ENCODE assay signal across 17 cellular contexts in genomic region chr2:32363588-32363987, GRCh38. TPM values are rescaled to one million over a fixed set of nuclear protein-coding genes. Genes with fewer than 3 reads are reported as not detected.
DNase-seq lines count a peak whose midpoint lies in the region; ATAC-seq and TF ChIP-seq lines count a peak whose summit lies in the region.
"Had no signal": no experiment of that assay in that cellular context is flagged by ENCODE, and none has a peak within 500 bp of the region (broad histone marks: within the 10 kb centered on the region; RNA-seq: fewer than 3 reads in every experiment).

No MANE protein-coding gene starts in this region.

- H3K27me3 Mint-ChIP-seq in activated T-cell treated with anti-CD3 and anti-CD28 coated beads, Interleukin-2, amount 50 U/mL, for 72 hours (ENCODE audit: low read depth), result no peaks in the 10 kb centered on the region
- no peaks in the 10 kb centered on the region for H3K27me3 Mint-ChIP-seq in osteocyte (ENCODE audit: unreplicated experiment)
- H3K27me3 Mint-ChIP-seq: activated CD8-positive, alpha-beta memory T cell treated with anti-CD3 and anti-CD28 coated beads, Interleukin-2, amount 10 ng/mL, durations not matched to agents 7 days and 5 days had no signal

- no peaks in the 10 kb centered on the region for H3K9me2 ChIP-seq in Loucy (replicated peaks; ENCODE audit: low read depth, low read length)

- no peak overlapping the region for H2AFZ ChIP-seq in Loucy (ENCODE audit: low read length)

- TF ChIP-seq CTCF in HEK293 (tag by site-specific recombination; IDR thresholded peaks at IDR 0.05), result no peak
- no peak for TF ChIP-seq CTCF in Loucy (conservative IDR thresholded peaks at IDR 0.05; ENCODE audit: low read length)
- no peak for TF ChIP-seq CTCF in osteocyte (IDR thresholded peaks at IDR 0.05)
- no peak for TF ChIP-seq CTCF in heart left ventricle (IDR thresholded peaks at IDR 0.05)

- H3K36me3 ChIP-seq in HEK293 (ENCODE audit: control insufficient read depth in 2 of 2, insufficient read depth in 1 of 2, low read length in 2 of 2) (peaks cover 10 to 13% of the 10 kb centered on the region in 2 experiments; a peak in 2 of 3 replicates), Loucy (ENCODE audit: insufficient read depth, low read length) (peaks cover 3% of the 10 kb centered on the region; the same call in 1 of the 2 replicates), heart left ventricle (peaks cover 0 to 10% (median 0%) of the 10 kb centered on the region in 9 donors)
- H3K36me3 ChIP-seq: ascending aorta had no signal

- WGBS in heart left ventricle, 4 donors, result 66 to 76% (median 68%) methylated on average over 3 of the region's 3 CpGs

- H3K4me1 ChIP-seq in HEK293 (ENCODE audit: control insufficient read depth, insufficient read depth, low read length), result peaks cover 11% of the 10 kb centered on the region
- peaks cover 48% of the 10 kb centered on the region for H3K4me1 ChIP-seq in Loucy (ENCODE audit: insufficient read depth, low read length, poor library complexity, severe bottlenecking)
- H3K4me1 ChIP-seq in heart left ventricle, result peaks cover 6 to 69% (median 40%) of the 10 kb centered on the region in 12 donors

- no peak overlapping the region for H3K9ac ChIP-seq in Loucy (ENCODE audit: low read depth, low read length, poor library complexity, severe bottlenecking)

- ATAC-seq in activated T-cell treated with anti-CD3 and anti-CD28 coated beads, Interleukin-2, amount 50 U/mL, for 72 hours (replicated peaks in 1 of 2), result no peak
- ATAC-seq in heart left ventricle, result no peak
- ATAC-seq: activated CD8-positive, alpha-beta memory T cell treated with anti-CD3 and anti-CD28 coated beads, Interleukin-2, amount 10 ng/mL, durations not matched to agents 7 days and 5 days; Panc1; psoas muscle had no signal

- H3K27ac ChIP-seq in HEK293 (ENCODE audit: extremely low read depth, low read depth, low read length) (no peak overlapping the region), heart left ventricle (no peak overlapping the region)
- H3K27ac ChIP-seq: ascending aorta, psoas muscle had no signal

- H3K4me1 Mint-ChIP-seq in activated T-cell treated with anti-CD3 and anti-CD28 coated beads, Interleukin-2, amount 50 U/mL, for 72 hours (ENCODE audit: low read depth), result peaks cover 81% of the 10 kb centered on the region
- peaks cover 51% of the 10 kb centered on the region for H3K4me1 Mint-ChIP-seq in osteocyte (ENCODE audit: unreplicated experiment)

- H3K27ac Mint-ChIP-seq in activated T-cell treated with anti-CD3 and anti-CD28 coated beads, Interleukin-2, amount 50 U/mL, for 72 hours, result peak overlapping the region; percentile 26
- H3K27ac Mint-ChIP-seq in osteocyte (ENCODE audit: unreplicated experiment), result peak overlapping the region; percentile 6
- H3K27ac Mint-ChIP-seq: activated CD8-positive, alpha-beta memory T cell treated with anti-CD3 and anti-CD28 coated beads, Interleukin-2, amount 10 ng/mL, durations not matched to agents 7 days and 5 days had no signal

- peak overlapping the region; percentile 95 for H3K4me2 ChIP-seq in Loucy (ENCODE audit: low read depth, low read length, poor library complexity, severe bottlenecking)

- no peaks in the 10 kb centered on the region for H3F3A ChIP-seq in Loucy (ENCODE audit: low read depth)

- H3K79me2 ChIP-seq in Loucy (ENCODE audit: insufficient read depth, low read length), result peaks cover 100% of the 10 kb centered on the region

- intact Hi-C loops in heart left ventricle (cut with DNase I), result no loop called here

- H3K9me3 Mint-ChIP-seq in activated T-cell treated with anti-CD3 and anti-CD28 coated beads, Interleukin-2, amount 50 U/mL, for 72 hours, result no peaks in the 10 kb centered on the region
- no peaks in the 10 kb centered on the region for H3K9me3 Mint-ChIP-seq in osteocyte (ENCODE audit: unreplicated experiment)

- H3K27me3 ChIP-seq in Loucy (ENCODE audit: insufficient read depth, low read length, poor library complexity, severe bottlenecking), result no peaks in the 10 kb centered on the region
- H3K27me3 ChIP-seq in heart left ventricle, result no peaks in the 10 kb centered on the region
- H3K27me3 ChIP-seq: ascending aorta had no signal

- POLR2A ChIA-PET in HEK293 (lab: Yijun Ruan, JAX), result no interaction called here

- H3K4me3 ChIP-seq in HEK293 (ENCODE audit: low read depth, low read length) (no peak overlapping the region), Loucy (ENCODE audit: low read length, poor library complexity, severe bottlenecking) (peak overlapping the region; percentile 54), heart left ventricle (no peak overlapping the region)
- H3K4me3 ChIP-seq: ascending aorta, psoas muscle had no signal

- no peak overlapping the region for H3K4me3 Mint-ChIP-seq in activated T-cell treated with anti-CD3 and anti-CD28 coated beads, Interleukin-2, amount 50 U/mL, for 72 hours
- H3K4me3 Mint-ChIP-seq in osteocyte (ENCODE audit: unreplicated experiment), result no peak overlapping the region
- H3K4me3 Mint-ChIP-seq: activated CD8-positive, alpha-beta memory T cell treated with anti-CD3 and anti-CD28 coated beads, Interleukin-2, amount 10 ng/mL, durations not matched to agents 7 days and 5 days had no signal

- CTCF ChIA-PET in HEK293 (lab: Yijun Ruan, JAX), result interaction anchor here (0.9 kb wide), 1 partner anchor 141 kb away, joined by 3 read pairs; no protein-coding TSS in a partner anchor

- H3K36me3 Mint-ChIP-seq in activated T-cell treated with anti-CD3 and anti-CD28 coated beads, Interleukin-2, amount 50 U/mL, for 72 hours (ENCODE audit: insufficient read depth in 2 of 2), result peaks cover 7 to 18% of the 10 kb centered on the region in 2 donors
- no peaks in the 10 kb centered on the region for H3K36me3 Mint-ChIP-seq in osteocyte (ENCODE audit: unreplicated experiment)

- no peak for DNase-seq in activated T-cell treated with anti-CD3 and anti-CD28 coated beads, Interleukin-2, amount 50 U/mL, for 72 hours
- DNase-seq in activated T-cell treated with anti-CD3 and anti-CD28 coated beads for 4 hours (no peak), osteocyte (ENCODE audit: extremely low spot score, unreplicated experiment) (no peak), NCI-H1105 treated with DMSO at 0.1 percent for 48 hours (lab: John Stamatoyannopoulos, UW) (no peak), heart left ventricle (no peak)
- DNase-seq in stimulated activated CD4-positive, alpha-beta T cell treated with anti-CD3 and anti-CD28 coated beads, Interleukin-15, amount 100 ng/mL, for 24 hours, result no peak
- DNase-seq: activated CD8-positive, alpha-beta memory T cell treated with anti-CD3 and anti-CD28 coated beads, Interleukin-2, amount 10 ng/mL, durations not matched to agents 7 days and 5 days; DMS79 treated with DMSO at 0.1 percent for 48 hours; mammary epithelial cell; NCI-H2081; psoas muscle; stimulated activated CD4-positive, alpha-beta T cell treated with anti-CD3 and anti-CD28 coated beads, Interleukin-4, amount 100 ng/mL, for 4 hours; substantia nigra had no signal

- no peaks in the 10 kb centered on the region for H3K9me3 ChIP-seq in HEK293 (ENCODE audit: control insufficient read depth, insufficient read depth, low read depth, low read length)
- no peaks in the 10 kb centered on the region for H3K9me3 ChIP-seq in Loucy (ENCODE audit: insufficient read depth, low read depth, low read length)
- no peaks in the 10 kb centered on the region for H3K9me3 ChIP-seq in heart left ventricle
- H3K9me3 ChIP-seq: ascending aorta, psoas muscle had no signal

- no peak for TF ChIP-seq POLR2A in heart left ventricle (IDR thresholded peaks at IDR 0.05)

- peaks cover 97% of the 10 kb centered on the region for H4K20me1 ChIP-seq in Loucy (ENCODE audit: insufficient read depth, low read length, poor library complexity, severe bottlenecking)

TF ChIP-seq in HEK293, 187 proteins besides CTCF, POLR2A, EP300 and RAD21:
- TF ChIP-seq PRDM6 (tag by site-specific recombination; IDR thresholded peaks at IDR 0.05), result 0 out of 2 replicates have a peak, but pooled peaks have one; percentile 29
- TF ChIP-seq ZNF555 (tag by site-specific recombination; conservative IDR thresholded peaks at IDR 0.05), result no peak
- no peak for TF ChIP-seq ZSCAN23 (tag by site-specific recombination; IDR thresholded peaks at IDR 0.05)
TF ChIP-seq in HEK293: peak in this region for 1.

RNA-seq across cellular contexts. Expression of gene BIRC6, which starts 6.8 kb away (rescaled TPM):
- 10 to 100 TPM; 89.0 to 91.8 TPM for total RNA-seq in activated T-cell treated with anti-CD3 and anti-CD28 coated beads, Interleukin-2, amount 50 U/mL, for 72 hours
- total RNA-seq in osteocyte (96.2 and 98.8 TPM in 2 replicates), heart left ventricle (10 to 100 TPM; 36.1 to 68.0 (median 55.8) TPM)
- 10 to 100 TPM; 11.0 to 16.5 TPM for polyA plus RNA-seq in heart left ventricle
